In genomic region chr12:60803147-60803546, GRCh38 we compare ENCODE assay signal across 20 cellular contexts.
"Had no signal": no experiment of that assay in that cellular context is flagged by ENCODE, and none has a peak within 500 bp of the region (broad histone marks: within the 10 kb centered on the region; RNA-seq: fewer than 3 reads in every experiment).

No MANE protein-coding gene starts in this region.

- H3K36me3 ChIP-seq: left lung, lower lobe of right lung, neural progenitor cell, right atrium auricular region, spleen, transverse colon had no signal

- H3K79me2 ChIP-seq: parathyroid adenoma had no signal

- H3K4me2 ChIP-seq: neural progenitor cell had no signal

- H3K9ac ChIP-seq: neural progenitor cell, parathyroid adenoma had no signal

- DNase-seq: activated CD4-positive, alpha-beta T cell treated with anti-CD3 and anti-CD28 coated beads for 4 hours; activated CD4-positive, alpha-beta T cell treated with anti-CD3 and anti-CD28 coated beads, Interleukin-2, amount 50 U/mL, for 4 hours; activated naive CD4-positive, alpha-beta T cell treated with Interleukin-2 at 50 U/mL for 16 hours; activated naive CD8-positive, alpha-beta T cell treated with anti-CD3 and anti-CD28 coated beads for 36 hours; activated T-cell treated with anti-CD3 and anti-CD28 coated beads for 4 hours; activated T-cell treated with anti-CD3 and anti-CD28 coated beads, Interleukin-2, amount 50 U/mL, for 72 hours; effector CD8-positive, alpha-beta T cell; foreskin keratinocyte; left lung; lower lobe of right lung; natural killer cell; occipital lobe; spleen; stimulated activated naive CD8-positive, alpha-beta T cell treated with anti-CD3 and anti-CD28 coated beads, Interleukin-15, Interleukin-2, amounts not matched to agents 100 U/mL and 50 U/mL, for 24 hours; testis; transverse colon had no signal

- ATAC-seq: activated T-cell treated with anti-CD3 and anti-CD28 coated beads, Interleukin-2, amount 50 U/mL, for 72 hours; foreskin keratinocyte; left lung; lower lobe of right lung; natural killer cell; stimulated activated naive CD8-positive, alpha-beta T cell treated with anti-CD3 and anti-CD28 coated beads, Interleukin-15, Interleukin-2, amounts not matched to agents 100 U/mL and 50 U/mL, for 24 hours had no signal

- H3K4me1 ChIP-seq: foreskin keratinocyte, left lung, lower lobe of right lung, neural progenitor cell, parathyroid adenoma, right atrium auricular region, spleen, testis, transverse colon had no signal

- H2AFZ ChIP-seq: neural progenitor cell, parathyroid adenoma had no signal

- H3K27ac ChIP-seq: foreskin keratinocyte, left lung, lower lobe of right lung, neural progenitor cell, parathyroid adenoma, right atrium auricular region, spleen, testis, transverse colon, VCaP had no signal

- H3K4me3 ChIP-seq: left lung, lower lobe of right lung, neural progenitor cell, right atrium auricular region, spleen, testis, transverse colon had no signal

- H3K9me3 ChIP-seq: left lung, lower lobe of right lung, testis, transverse colon had no signal

- H3K27me3 ChIP-seq: foreskin keratinocyte, left lung, neural progenitor cell, right atrium auricular region, spleen, testis, transverse colon had no signal
